ENCODE assay signal across 8 cellular contexts in the genomic region with DNA sequence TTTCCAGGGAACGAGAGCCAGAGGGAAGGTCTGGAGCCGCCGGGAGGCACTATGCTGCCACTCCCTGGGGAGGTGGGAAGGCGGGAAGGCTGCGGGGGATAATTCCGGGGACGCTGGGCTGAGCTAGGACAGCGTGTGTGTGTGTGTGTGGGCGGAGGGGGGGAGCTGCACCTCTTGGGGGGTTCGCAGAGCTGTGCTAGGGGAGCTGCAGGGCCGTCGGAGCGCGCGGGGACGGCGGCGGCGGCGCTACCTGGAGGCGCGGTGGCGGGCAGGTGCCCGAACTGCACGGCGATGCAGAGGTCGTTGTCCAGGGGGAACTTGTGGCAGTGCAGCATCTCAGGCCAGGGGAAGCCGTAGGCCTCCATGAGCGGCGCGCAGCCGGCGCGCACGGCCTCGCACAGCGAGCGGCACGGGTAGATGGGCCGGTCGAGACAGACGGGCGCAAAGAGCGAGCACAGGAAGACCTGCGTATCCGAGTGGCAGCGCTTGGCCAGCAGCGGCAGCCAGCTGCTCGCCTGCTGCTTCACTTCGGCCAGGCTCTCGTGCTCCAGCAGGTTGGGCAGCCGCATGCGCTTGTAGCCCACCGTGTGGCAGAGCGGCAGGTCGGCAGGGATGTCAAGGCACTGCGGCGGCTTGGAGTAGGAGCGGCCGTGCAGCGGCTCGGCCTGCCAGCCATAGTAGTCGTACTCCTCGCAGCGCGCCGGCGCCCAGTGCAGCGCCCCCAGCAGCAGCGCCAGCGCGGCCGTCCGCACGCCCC. TPM values are rescaled to one million over a fixed set of nuclear protein-coding genes. Genes with fewer than 3 reads are reported as not detected.
DNase-seq lines count a peak whose midpoint lies in the region; ATAC-seq and TF ChIP-seq lines count a peak whose summit lies in the region.

No MANE protein-coding gene starts in this region.

- no peak overlapping the region for H3K27ac Mint-ChIP-seq in Caco-2 (ENCODE audit: unreplicated experiment)
- no peak overlapping the region for H3K27ac Mint-ChIP-seq in dendritic cell treated with granulocyte-macrophage colony-stimulating factor and Interleukin-4, amounts not matched to agents 40 ng/mL and 50 ng/mL, for 4 days
- H3K27ac Mint-ChIP-seq in mesothelial cell of epicardium, result no peak overlapping the region

- H3K9me3 Mint-ChIP-seq in Caco-2 (ENCODE audit: unreplicated experiment) (no peaks in the 10 kb centered on the region), mesothelial cell of epicardium (no peaks in the 10 kb centered on the region)
- H3K9me3 Mint-ChIP-seq in dendritic cell treated with granulocyte-macrophage colony-stimulating factor and Interleukin-4, amounts not matched to agents 40 ng/mL and 50 ng/mL, for 4 days, result no peaks in the 10 kb centered on the region

- H2AFZ ChIP-seq in OCI-LY7 (ENCODE audit: low read length), result no peak overlapping the region

- H3K36me3 Mint-ChIP-seq in Caco-2 (ENCODE audit: insufficient read depth, unreplicated experiment) (peaks cover 15% of the 10 kb centered on the region), mesothelial cell of epicardium (no peaks in the 10 kb centered on the region)
- no peaks in the 10 kb centered on the region for H3K36me3 Mint-ChIP-seq in dendritic cell treated with granulocyte-macrophage colony-stimulating factor and Interleukin-4, amounts not matched to agents 40 ng/mL and 50 ng/mL, for 4 days (ENCODE audit: low read depth)

- ATAC-seq in HG02973 (IDR thresholded peaks at IDR 0.05; ENCODE audit: unreplicated experiment), result no peak

- no peaks in the 10 kb centered on the region for H3K9me3 ChIP-seq in Caco-2
- H3K9me3 ChIP-seq in OCI-LY7 (ENCODE audit: low read length), result no peaks in the 10 kb centered on the region

- no peaks in the 10 kb centered on the region for H4K20me1 ChIP-seq in OCI-LY7 (ENCODE audit: insufficient read depth, low read length)

- no peak for TF ChIP-seq CTCF in Caco-2 (IDR thresholded peaks at IDR 0.05; ENCODE audit: insufficient read depth in 1 of 2, low read depth in 1 of 2, low read length in 1 of 2, severe bottlenecking in 1 of 2, unreplicated experiment in 1 of 2)
- TF ChIP-seq CTCF in mesothelial cell of epicardium (IDR thresholded peaks at IDR 0.05; ENCODE audit: unreplicated experiment), result no peak
- TF ChIP-seq CTCF in OCI-LY7 (conservative IDR thresholded peaks at IDR 0.05; ENCODE audit: low read length), result no peak

- TF ChIP-seq RAD21 in Ishikawa (IDR thresholded peaks at IDR 0.05; ENCODE audit: low read depth), result no peak

- no peak overlapping the region for H3K4me2 ChIP-seq in OCI-LY7 (ENCODE audit: low read length)

- peaks cover 12% of the 10 kb centered on the region for H3K27me3 Mint-ChIP-seq in Caco-2 (ENCODE audit: insufficient read depth, unreplicated experiment)
- peaks cover 60% of the 10 kb centered on the region for H3K27me3 Mint-ChIP-seq in dendritic cell treated with granulocyte-macrophage colony-stimulating factor and Interleukin-4, amounts not matched to agents 40 ng/mL and 50 ng/mL, for 4 days
- peaks cover 80% of the 10 kb centered on the region for H3K27me3 Mint-ChIP-seq in mesothelial cell of epicardium (ENCODE audit: low read depth)

- CTCF ChIA-PET in Caco-2 (lab: Charles Lee), result no interaction called here
- CTCF ChIA-PET in OCI-LY7 (lab: Charles Lee; ENCODE audit: unreplicated experiment), result no interaction called here

- H3K9me2 ChIP-seq in OCI-LY7 (ENCODE audit: insufficient read depth, low read length), result no peaks in the 10 kb centered on the region

- H3K27me3 ChIP-seq in Caco-2 (replicated peaks; ENCODE audit: control insufficient read depth, insufficient read depth, low read length), result peaks cover 2% of the 10 kb centered on the region; the same call in 1 of the 2 replicates

- H3K36me3 ChIP-seq in Caco-2 (ENCODE audit: control insufficient read depth, insufficient read depth, low read length) (no peaks in the 10 kb centered on the region; the same call in 1 of the 2 replicates), OCI-LY7 (ENCODE audit: insufficient read depth, low read length) (no peaks in the 10 kb centered on the region)

- peak overlapping the region; percentile 75 for H3K4me3 Mint-ChIP-seq in Caco-2 (ENCODE audit: unreplicated experiment)
- peak overlapping the region; percentile 50 for H3K4me3 Mint-ChIP-seq in dendritic cell treated with granulocyte-macrophage colony-stimulating factor and Interleukin-4, amounts not matched to agents 40 ng/mL and 50 ng/mL, for 4 days
- peak overlapping the region; percentile 64 for H3K4me3 Mint-ChIP-seq in mesothelial cell of epicardium

- H3K4me3 ChIP-seq in Caco-2 (ENCODE audit: low read depth, low read length), result peak overlapping the region; percentile 43
- H3K4me3 ChIP-seq in OCI-LY7 (ENCODE audit: low read depth, low read length, poor library complexity, severe bottlenecking), result no peak overlapping the region

- DNase-seq in Caco-2 (peak in 1 of 2 experiments; percentile 50), mesothelial cell of epicardium (ENCODE audit: low spot score in 2 of 2, unreplicated experiment in 2 of 2) (no peak), NCI-H1048 (lab: John Stamatoyannopoulos, UW) (no peak), OCI-LY7 (ENCODE audit: low spot score) (no peak), NCI-H187 (lab: John Stamatoyannopoulos, UW) (no peak)

- POLR2A ChIA-PET in Caco-2 (lab: Charles Lee) (no interaction called here), OCI-LY7 (lab: Charles Lee) (no interaction called here)

- no peak overlapping the region for H3K27ac ChIP-seq in OCI-LY7 (ENCODE audit: low read depth, low read length, poor library complexity, severe bottlenecking)

- intact Hi-C loops in Caco-2 (cut with micrococcal nuclease; ENCODE audit: unreplicated experiment), result loop anchor here (1.0 to 5.0 kb wide), 2 partner anchors 12 to 96 kb away; no protein-coding TSS in a partner anchor
- intact Hi-C loops in dendritic cell treated with granulocyte-macrophage colony-stimulating factor and Interleukin-4, amounts not matched to agents 40 ng/mL and 50 ng/mL, for 4 days (cut with micrococcal nuclease), result no loop called here
- intact Hi-C loops in OCI-LY7 (cut with micrococcal nuclease; ENCODE audit: unreplicated experiment), result no loop called here

- no TSS peak for BruUV-seq in Caco-2 (replicated peaks; lab: Mats Ljungman, UMichigan)
- no TSS peak for BruUV-seq in OCI-LY7 (replicated peaks; lab: Mats Ljungman, UMichigan)

- H3K4me1 Mint-ChIP-seq in Caco-2 (ENCODE audit: low read depth, unreplicated experiment), result peaks cover 7% of the 10 kb centered on the region
- H3K4me1 Mint-ChIP-seq in dendritic cell treated with granulocyte-macrophage colony-stimulating factor and Interleukin-4, amounts not matched to agents 40 ng/mL and 50 ng/mL, for 4 days (ENCODE audit: low read depth), result peaks cover 40% of the 10 kb centered on the region
- peaks cover 8% of the 10 kb centered on the region for H3K4me1 Mint-ChIP-seq in mesothelial cell of epicardium

- H3K4me1 ChIP-seq in Caco-2, result peaks cover 17% of the 10 kb centered on the region; the same call in 1 of the 2 replicates
- no peaks in the 10 kb centered on the region for H3K4me1 ChIP-seq in OCI-LY7 (ENCODE audit: insufficient read depth, low read length, poor library complexity, severe bottlenecking)

- no peaks in the 10 kb centered on the region for H3K79me2 ChIP-seq in OCI-LY7 (ENCODE audit: insufficient read depth, low read depth, low read length)

- TF ChIP-seq EP300 in Ishikawa (IDR thresholded peaks at IDR 0.05; ENCODE audit: borderline replicate concordance), result no peak

TF ChIP-seq in Ishikawa, 13 proteins besides CTCF, POLR2A, EP300 and RAD21:
- no peak for TF ChIP-seq NFIC (IDR thresholded peaks at IDR 0.05)
- TF ChIP-seq, protein P1, sequence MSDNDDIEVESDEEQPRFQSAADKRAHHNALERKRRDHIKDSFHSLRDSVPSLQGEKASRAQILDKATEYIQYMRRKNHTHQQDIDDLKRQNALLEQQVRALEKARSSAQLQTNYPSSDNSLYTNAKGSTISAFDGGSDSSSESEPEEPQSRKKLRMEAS (IDR thresholded peaks at IDR 0.05), result 0 out of 2 replicates have a peak, but pooled peaks have one; percentile 46
- TF ChIP-seq EGR1 (IDR thresholded peaks at IDR 0.05), result 0 out of 2 replicates have a peak, but pooled peaks have one; percentile 26
TF ChIP-seq in Ishikawa: peak in this region for 2.

RNA-seq across cellular contexts. Expression of gene SFRP5, which starts 0.6 kb away (rescaled TPM):
- total RNA-seq in Caco-2 (2022) (1.0 and 1.1 TPM in 2 replicates), mesothelial cell of epicardium (0.69 to 1.1 TPM (median 0.86 TPM) in 3 replicates), OCI-LY7 (2022) (not detected in 2 replicates)
- total RNA-seq in OCI-LY7 (2014; rRNA removed; shearing (Covaris generic)), result not detected in 2 replicates

RNA-seq across cellular contexts. Expression of gene ZFYVE27, which starts 34.3 kb away (rescaled TPM):
- total RNA-seq in Caco-2 (2022) (41.3 and 41.6 TPM in 2 replicates), mesothelial cell of epicardium (39.6 to 40.7 TPM (median 39.9 TPM) in 3 replicates), OCI-LY7 (2022) (31.8 and 33.0 TPM in 2 replicates)
- total RNA-seq in OCI-LY7 (2014; rRNA removed; shearing (Covaris generic)), result 24.0 and 25.5 TPM in 2 replicates

RNA-seq across cellular contexts. Expression of gene MARVELD1, which starts 57.7 kb away (rescaled TPM):
- total RNA-seq in Caco-2 (2022), result 19.6 and 22.6 TPM in 2 replicates
- 72.5 to 75.4 TPM (median 75.4 TPM) in 3 replicates for total RNA-seq in mesothelial cell of epicardium
- not detected in 2 replicates for total RNA-seq in OCI-LY7 (2014; rRNA removed; shearing (Covaris generic))
- 0.13 TPM in 1 of 2 replicates, not detected in the other for total RNA-seq in OCI-LY7 (2022)

Comparison
In these comparisons a context has a peak if more than half of its experiments do, and no peak if none do; other contexts are left out.
1. RNA of gene MARVELD1, which starts 57.7 kb away (total RNA-seq): 72.5 to 75.4 TPM in mesothelial cell of epicardium and 19.6 to 22.6 TPM in Caco-2; 0.13 TPM in OCI-LY7; every median in the first group is over 10 times any median in the second.
2. Peak in every context shown above with its lines, with median percentiles within 50 percentile points of each other: H3K4me3 Mint-ChIP-seq.